Comparison of ENCODE assay signal across 11 cellular contexts in the genomic region with DNA sequence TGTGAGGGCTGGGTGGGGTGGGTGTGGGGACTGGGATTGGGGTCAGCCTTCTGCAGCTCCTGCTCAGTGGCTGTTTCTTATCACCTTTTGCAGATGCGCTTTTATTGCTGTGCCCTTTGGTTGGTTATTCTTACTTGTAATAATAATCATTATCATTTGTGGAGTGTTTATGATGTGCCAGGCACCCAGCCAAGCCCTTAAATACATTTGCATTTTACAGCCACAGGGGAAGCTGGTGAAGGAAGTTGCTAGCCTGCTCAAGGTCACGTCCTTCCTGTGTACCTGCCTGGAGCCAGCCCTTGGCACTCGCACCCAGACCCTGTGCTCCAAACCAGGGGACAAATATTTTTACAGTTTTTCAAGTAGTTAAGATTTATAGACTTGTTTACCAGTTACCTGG.
DNase-seq lines count a peak whose midpoint lies in the region; ATAC-seq and TF ChIP-seq lines count a peak whose summit lies in the region.
"Had no signal": no experiment of that assay in that cellular context is flagged by ENCODE, and none has a peak within 500 bp of the region (broad histone marks: within the 10 kb centered on the region; RNA-seq: fewer than 3 reads in every experiment).

No MANE protein-coding gene starts in this region.

- H3K4me3 Mint-ChIP-seq in activated naive CD8-positive, alpha-beta T cell = no peak overlapping the region
- no peak overlapping the region for H3K4me3 Mint-ChIP-seq in activated naive CD8-positive, alpha-beta T cell treated with anti-CD3 and anti-CD28 coated beads, Interleukin-2, amount 50 U/mL, for 24 hours
- peak overlapping the region; percentile 26 for H3K4me3 Mint-ChIP-seq in activated T-helper 17 cell treated with anti-CD3 and anti-CD28 coated beads, Interleukin-2, amount 50 U/mL, for 72 hours
- H3K4me3 Mint-ChIP-seq in CD8-positive, alpha-beta memory T cell = no peak overlapping the region

- TF ChIP-seq CTCF in transverse colon (IDR thresholded peaks at IDR 0.05) = no peak

- no peaks in the 10 kb centered on the region for H3K9me3 Mint-ChIP-seq in activated naive CD8-positive, alpha-beta T cell (ENCODE audit: low read depth)
- no peaks in the 10 kb centered on the region for H3K9me3 Mint-ChIP-seq in activated naive CD8-positive, alpha-beta T cell treated with anti-CD3 and anti-CD28 coated beads, Interleukin-2, amount 50 U/mL, for 24 hours
- H3K9me3 Mint-ChIP-seq in activated T-helper 17 cell treated with anti-CD3 and anti-CD28 coated beads, Interleukin-2, amount 50 U/mL, for 72 hours = no peaks in the 10 kb centered on the region
- H3K9me3 Mint-ChIP-seq in CD8-positive, alpha-beta memory T cell = no peaks in the 10 kb centered on the region

- H3K9me3 ChIP-seq in transverse colon = no peaks in the 10 kb centered on the region
- H3K9me3 ChIP-seq in CD8-positive, alpha-beta memory T cell (ENCODE audit: low read length) = no peaks in the 10 kb centered on the region

- H2AK5ac ChIP-seq in mesendoderm (ENCODE audit: low read length) = no peak overlapping the region

- H3K4me3 ChIP-seq in transverse colon = no peak overlapping the region
- no peak overlapping the region for H3K4me3 ChIP-seq in CD8-positive, alpha-beta memory T cell (ENCODE audit: low read length)
- H3K4me3 ChIP-seq in mesendoderm (ENCODE audit: low read length) = no peak overlapping the region

- no peak overlapping the region for H3K18ac ChIP-seq in mesendoderm (ENCODE audit: low read length)

- no peak overlapping the region for H2BK5ac ChIP-seq in mesendoderm (ENCODE audit: low read length)

- no peak overlapping the region for H2BK15ac ChIP-seq in mesendoderm (replicated peaks; ENCODE audit: low read depth)

- H3K27me3 ChIP-seq in transverse colon (no peaks in the 10 kb centered on the region), mesendoderm (ENCODE audit: insufficient read depth, low read length, poor library complexity) (no peaks in the 10 kb centered on the region)
- H3K27me3 ChIP-seq in CD8-positive, alpha-beta memory T cell (ENCODE audit: insufficient read depth, low read length, poor library complexity, severe bottlenecking) = no peaks in the 10 kb centered on the region

- DNase-seq in activated naive CD8-positive, alpha-beta T cell treated with anti-CD3 and anti-CD28 coated beads, Interleukin-2, amount 50 U/mL, for 24 hours = no peak
- DNase-seq in NCI-H1436 (lab: John Stamatoyannopoulos, UW) = peak; percentile 63
- DNase-seq in transverse colon = peak; percentile 87
- no peak for DNase-seq in pons (ENCODE audit: low spot score)
- DNase-seq in CD8-positive, alpha-beta memory T cell = no peak
- no peak for DNase-seq in mesendoderm
- DNase-seq: amniotic stem cell; C1 segment of cervical spinal cord; NK-92 treated with Interleukin-12 subunit alpha and Interleukin-12 subunit beta, amount 100 ng/mL, for 24 hours had no signal

- CTCF ChIA-PET in CD8-positive, alpha-beta memory T cell (lab: Charles Lee) = interaction anchor here (1.2 to 1.3 kb wide), 3 partner anchors 10 to 621 kb away, joined by 3 read pairs; no protein-coding TSS in a partner anchor

- ATAC-seq in activated naive CD8-positive, alpha-beta T cell treated with anti-CD3 and anti-CD28 coated beads, Interleukin-2, amount 50 U/mL, for 24 hours = no peak
- peak; percentile 62 for ATAC-seq in activated T-helper 17 cell treated with anti-CD3 and anti-CD28 coated beads, Interleukin-2, amount 50 U/mL, for 72 hours (replicated peaks)

- WGBS in transverse colon (ENCODE audit: low coverage in 1 of 2), 2 donors = 29 to 60% methylated on average over 1 to 3 of the region's 3 CpGs
- no CpG with 5 or more reads among the region's 3 CpGs for WGBS in mesendoderm (ENCODE audit: extremely low coverage, insufficient coverage, low lambda C conversion rate)

- no peak for TF ChIP-seq EP300 in transverse colon (IDR thresholded peaks at IDR 0.05; ENCODE audit: low read depth)

- H2BK120ac ChIP-seq in mesendoderm (ENCODE audit: low read depth, low read length) = no peak overlapping the region

- H4K5ac ChIP-seq in mesendoderm (ENCODE audit: low read length) = no peak overlapping the region

- H3K4ac ChIP-seq in mesendoderm (ENCODE audit: low read depth, low read length) = no peak overlapping the region

- H3K79me1 ChIP-seq in mesendoderm (ENCODE audit: low read length) = no peaks in the 10 kb centered on the region

- intact Hi-C loops in transverse colon (cut with DNase I; ENCODE audit: low total_unique reads) = no loop called here

- H3K79me2 ChIP-seq in mesendoderm (ENCODE audit: control insufficient read depth, insufficient read depth, low read length) = no peaks in the 10 kb centered on the region

- peaks cover 30% of the 10 kb centered on the region for H3K4me1 Mint-ChIP-seq in activated naive CD8-positive, alpha-beta T cell (ENCODE audit: low read depth)
- H3K4me1 Mint-ChIP-seq in activated naive CD8-positive, alpha-beta T cell treated with anti-CD3 and anti-CD28 coated beads, Interleukin-2, amount 50 U/mL, for 24 hours = peaks cover 28% of the 10 kb centered on the region
- H3K4me1 Mint-ChIP-seq in activated T-helper 17 cell treated with anti-CD3 and anti-CD28 coated beads, Interleukin-2, amount 50 U/mL, for 72 hours = no peaks in the 10 kb centered on the region
- peaks cover 10 to 12% (median 11%) of the 10 kb centered on the region in 3 donors for H3K4me1 Mint-ChIP-seq in CD8-positive, alpha-beta memory T cell

- H3K27ac Mint-ChIP-seq in activated naive CD8-positive, alpha-beta T cell = peak overlapping the region; percentile 61
- H3K27ac Mint-ChIP-seq in activated naive CD8-positive, alpha-beta T cell treated with anti-CD3 and anti-CD28 coated beads, Interleukin-2, amount 50 U/mL, for 24 hours = no peak overlapping the region
- H3K27ac Mint-ChIP-seq in activated T-helper 17 cell treated with anti-CD3 and anti-CD28 coated beads, Interleukin-2, amount 50 U/mL, for 72 hours = peak overlapping the region; percentile 86
- H3K27ac Mint-ChIP-seq in CD8-positive, alpha-beta memory T cell = peak overlapping the region in 4 of 8 donors; percentile 12 to 72 (median 58)

- POLR2A ChIA-PET in CD8-positive, alpha-beta memory T cell (lab: Charles Lee) = no interaction called here

- peak overlapping the region; percentile 34 to 67 (median 60) for H3K27ac ChIP-seq in transverse colon
- no peak overlapping the region for H3K27ac ChIP-seq in CD8-positive, alpha-beta memory T cell (ENCODE audit: low read depth, low read length)
- H3K27ac ChIP-seq in mesendoderm (ENCODE audit: low read depth, low read length) = no peak overlapping the region

- H3K9ac ChIP-seq in mesendoderm (ENCODE audit: low read length) = no peak overlapping the region

- H3K36me3 ChIP-seq in transverse colon = peaks cover 0 to 5% (median 0%) of the 10 kb centered on the region in 4 donors
- peaks cover 10% of the 10 kb centered on the region for H3K36me3 ChIP-seq in CD8-positive, alpha-beta memory T cell (ENCODE audit: insufficient read depth, low read length)
- peaks cover 3% of the 10 kb centered on the region for H3K36me3 ChIP-seq in mesendoderm (ENCODE audit: control insufficient read depth, insufficient read depth, low read length)

- in situ Hi-C loops in transverse colon (cut with MboI; ENCODE audit: low pct_ligation_motif_present in 1 of 4, low pct_unique_long_range_greater_than_20kb in 1 of 4, low sequenced_read_pairs in 3 of 4) = no loop called here

- H4K8ac ChIP-seq in mesendoderm (ENCODE audit: low read depth, low read length) = no peak overlapping the region

- no peak overlapping the region for H3K23ac ChIP-seq in mesendoderm (ENCODE audit: low read length)

- no peak for TF ChIP-seq POLR2A in transverse colon (IDR thresholded peaks at IDR 0.05)

- no peaks in the 10 kb centered on the region for H3K27me3 Mint-ChIP-seq in activated naive CD8-positive, alpha-beta T cell
- H3K27me3 Mint-ChIP-seq in activated naive CD8-positive, alpha-beta T cell treated with anti-CD3 and anti-CD28 coated beads, Interleukin-2, amount 50 U/mL, for 24 hours = no peaks in the 10 kb centered on the region
- H3K27me3 Mint-ChIP-seq in activated T-helper 17 cell treated with anti-CD3 and anti-CD28 coated beads, Interleukin-2, amount 50 U/mL, for 72 hours = no peaks in the 10 kb centered on the region
- peaks cover 0 to 2% of the 10 kb centered on the region in 2 donors for H3K27me3 Mint-ChIP-seq in CD8-positive, alpha-beta memory T cell

- H3K36me3 Mint-ChIP-seq in activated naive CD8-positive, alpha-beta T cell = no peaks in the 10 kb centered on the region
- peaks cover 26% of the 10 kb centered on the region for H3K36me3 Mint-ChIP-seq in activated naive CD8-positive, alpha-beta T cell treated with anti-CD3 and anti-CD28 coated beads, Interleukin-2, amount 50 U/mL, for 24 hours (ENCODE audit: low read depth)
- H3K36me3 Mint-ChIP-seq in activated T-helper 17 cell treated with anti-CD3 and anti-CD28 coated beads, Interleukin-2, amount 50 U/mL, for 72 hours (ENCODE audit: low read depth) = peaks cover 48% of the 10 kb centered on the region
- peaks cover 0 to 43% (median 2%) of the 10 kb centered on the region in 3 donors for H3K36me3 Mint-ChIP-seq in CD8-positive, alpha-beta memory T cell

- no peak overlapping the region for H3K56ac ChIP-seq in mesendoderm (ENCODE audit: low read length)

- H3K4me1 ChIP-seq in transverse colon = peaks cover 7 to 19% (median 15%) of the 10 kb centered on the region in 4 donors
- no peaks in the 10 kb centered on the region for H3K4me1 ChIP-seq in CD8-positive, alpha-beta memory T cell (ENCODE audit: insufficient read depth, low read length)
- no peaks in the 10 kb centered on the region for H3K4me1 ChIP-seq in mesendoderm (ENCODE audit: control insufficient read depth, low read depth, low read length)

- no peak overlapping the region for H3K4me2 ChIP-seq in mesendoderm (ENCODE audit: low read length)

Comparison
In these comparisons a context has a peak if more than half of its experiments do, and no peak if none do; other contexts are left out.
1. DNase-seq: peak in NCI-H1436 (single experiment) and transverse colon (single experiment); none in activated naive CD8-positive, alpha-beta T cell treated with anti-CD3 and anti-CD28 coated beads, Interleukin-2, amount 50 U/mL, for 24 hours (single experiment), pons (single experiment), CD8-positive, alpha-beta memory T cell (0 of 5) and mesendoderm (single experiment).
2. H3K27ac ChIP-seq: peak in transverse colon (4 of 4); none in CD8-positive, alpha-beta memory T cell (single experiment) and mesendoderm (single experiment).